ENCODE assay signal across 7 cellular contexts in the genomic region with DNA sequence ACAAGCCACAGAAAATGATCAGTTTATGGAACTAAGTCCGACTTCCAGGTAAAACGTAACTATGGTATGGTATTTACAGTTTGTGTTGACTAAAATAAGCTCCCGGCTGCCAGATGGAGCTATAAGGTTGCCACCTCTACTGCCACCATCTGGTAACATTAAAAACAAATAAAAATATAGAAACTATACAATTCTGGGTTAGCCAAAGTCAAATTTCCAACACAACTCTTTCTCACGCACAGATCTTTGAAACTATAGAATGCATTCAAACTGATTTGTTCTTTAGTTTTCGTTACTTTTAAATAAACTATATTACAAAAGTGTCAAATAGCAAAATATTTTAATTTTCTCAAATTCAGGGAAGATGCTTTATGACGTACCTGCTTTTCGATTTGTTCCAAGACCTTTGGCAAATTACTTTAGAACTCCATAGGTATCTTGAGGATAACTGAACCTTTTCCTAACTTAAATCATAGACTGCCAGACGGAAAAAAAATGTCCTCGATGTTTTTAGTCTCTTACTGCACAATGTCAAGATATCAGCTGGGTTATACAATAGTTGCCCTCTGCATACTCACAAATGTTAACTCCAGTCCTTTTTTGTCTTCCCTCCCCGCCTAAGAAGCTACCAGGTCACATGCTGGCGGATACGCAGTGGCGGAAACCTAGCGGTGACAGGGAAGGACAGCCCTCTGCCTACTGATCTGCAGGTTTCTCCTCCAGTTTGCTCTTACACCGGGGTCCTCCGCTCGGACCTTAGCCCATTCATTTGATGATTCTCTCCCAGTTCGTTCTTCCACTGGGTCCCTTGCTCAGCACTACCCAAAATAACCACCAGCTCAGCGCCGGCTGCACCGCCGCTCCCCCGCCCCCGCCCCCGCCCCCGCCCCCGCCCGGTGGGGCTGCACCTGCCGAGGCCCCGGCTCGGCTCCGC. TPM values are rescaled to one million over a fixed set of nuclear protein-coding genes. Genes with fewer than 3 reads are reported as not detected.
DNase-seq lines count a peak whose midpoint lies in the region; ATAC-seq and TF ChIP-seq lines count a peak whose summit lies in the region.

No MANE protein-coding gene starts in this region.

- H3K9me3 ChIP-seq in body of pancreas (no peaks in the 10 kb centered on the region), gastrocnemius medialis (no peaks in the 10 kb centered on the region)

- no peaks in the 10 kb centered on the region for H3K27me3 ChIP-seq in body of pancreas
- H3K27me3 ChIP-seq in gastrocnemius medialis: no peaks in the 10 kb centered on the region

- ATAC-seq in GM18498 (IDR thresholded peaks at IDR 0.05; ENCODE audit: unreplicated experiment): peak; percentile 43
- ATAC-seq in HG02884 (IDR thresholded peaks at IDR 0.05; ENCODE audit: unreplicated experiment): peak; percentile 33
- ATAC-seq in body of pancreas: peak; percentile 58
- peak; percentile 69 for ATAC-seq in gastrocnemius medialis

- peaks cover 9% of the 10 kb centered on the region for H3K4me1 ChIP-seq in body of pancreas
- H3K4me1 ChIP-seq in gastrocnemius medialis: peaks cover 18% of the 10 kb centered on the region in 2 donors

- intact Hi-C loops in body of pancreas (cut with DNase I): no loop called here
- intact Hi-C loops in gastrocnemius medialis (cut with DNase I; ENCODE audit: low total_unique reads): loop anchor here (1.0 to 5.0 kb wide), 6 partner anchors 132 to 1949 kb away; partner anchors contain the start of genes EEF1A1, MTO1 and SENP6

- in situ Hi-C loops in gastrocnemius medialis (cut with MboI; ENCODE audit: low sequenced_read_pairs in 4 of 4): loop anchor here in 1 of 4 donors (25.0 kb wide), 1 partner anchor 1559 kb away; the partner anchor contains the start of gene COL12A1

- WGBS in body of pancreas, 2 donors: 1% methylated on average over 23 to 27 of the region's 32 CpGs

- TF ChIP-seq POLR2A in body of pancreas (IDR thresholded peaks at IDR 0.05) (no peak), gastrocnemius medialis (IDR thresholded peaks at IDR 0.05) (no peak)

- H3K4me3 ChIP-seq in body of pancreas (peak overlapping the region; percentile 93 to 94), gastrocnemius medialis (peak overlapping the region; percentile 83 to 99 (median 97))

- peak in 6 of 7 experiments; percentile 16 to 55 (median 32) for TF ChIP-seq CTCF in body of pancreas (IDR thresholded peaks at IDR 0.05)
- TF ChIP-seq CTCF in gastrocnemius medialis (IDR thresholded peaks at IDR 0.05 in 4 of 5, conservative IDR thresholded peaks at IDR 0.05 in 1 of 5): peak in 3 of 5 experiments; percentile 7 to 52 (median 47)

- DNase-seq in NCI-H1694 treated with DMSO at 0.1 percent for 48 hours (lab: John Stamatoyannopoulos, UW): peak; percentile 46
- peak; percentile 59 for DNase-seq in T-helper 22 cell (ENCODE audit: low read depth)
- DNase-seq in body of pancreas: peak; percentile 56 to 76 (median 64)
- DNase-seq in iPS DF 19.7 (ENCODE audit: low read depth, low spot score): peak; percentile 54
- DNase-seq in gastrocnemius medialis: peak; percentile 51 to 62

- H3K27ac ChIP-seq in body of pancreas: peak overlapping the region; percentile 71 to 98 (median 92)
- H3K27ac ChIP-seq in gastrocnemius medialis: peak overlapping the region; percentile 96 to 99 (median 98)

- H3K36me3 ChIP-seq in body of pancreas (replicated peaks in 1 of 2; ENCODE audit: insufficient read depth in 1 of 2, low read depth in 2 of 2) (no peaks in the 10 kb centered on the region), gastrocnemius medialis (peaks cover 0 to 6% of the 10 kb centered on the region in 2 donors)

RNA-seq across cellular contexts. Expression of gene SLC17A5, which starts 0.9 kb away (rescaled TPM):
- total RNA-seq in body of pancreas (10 to 100 TPM in 1 of 2 donors, 1 to 10 TPM in 1; 4.9 to 11.2 TPM), gastrocnemius medialis (10 to 100 TPM in 1 of 4 donors, 1 to 10 TPM in 3; 2.6 to 11.5 (median 5.4) TPM)

RNA-seq across cellular contexts. Expression of gene CD109, which starts 43.1 kb away (rescaled TPM):
- 10 to 100 TPM in 1 of 2 donors, 1 to 10 TPM in 1; 2.6 to 30.7 TPM for total RNA-seq in body of pancreas
- total RNA-seq in gastrocnemius medialis: 1 to 10 TPM; 1.3 to 3.8 (median 2.8) TPM

Comparison
In these comparisons a context has a peak if more than half of its experiments do, and no peak if none do; other contexts are left out.
1. Peak in every context shown above with its lines: DNase-seq, ATAC-seq, H3K4me3 ChIP-seq and H3K27ac ChIP-seq.